ENCODE assay signal across 8 cellular contexts in genomic region chr13:100392709-100393630, GRCh38.
A peak's percentile ranks its signal among the peaks of the same experiment; 100 is the strongest.
DNase-seq lines count a peak whose midpoint lies in the region; ATAC-seq and TF ChIP-seq lines count a peak whose summit lies in the region.

No MANE protein-coding gene starts in this region.

- no peak overlapping the region for H2AK5ac ChIP-seq in trophoblast cell (ENCODE audit: low read length)

- H3K9ac ChIP-seq in BLaER1 (no peak overlapping the region), trophoblast cell (ENCODE audit: low read length) (no peak overlapping the region)

- peak overlapping the region; percentile 22 for H4K12ac ChIP-seq in trophoblast cell (ENCODE audit: low read depth, low read length)

- H3K79me1 ChIP-seq in trophoblast cell (ENCODE audit: low read length): peaks cover 6% of the 10 kb centered on the region

- DNase-seq in H4 (ENCODE audit: low spot score) (peak; percentile 93), NCI-H446 treated with DMSO at 0.1 percent for 48 hours (lab: John Stamatoyannopoulos, UW) (peak; percentile 44), activated T-cell treated with anti-CD3 and anti-CD28 coated beads for 24 hours (ENCODE audit: low read depth) (peak; percentile 67), fibroblast of peridontal ligament (ENCODE audit: extremely low read depth) (peak; percentile 100), trophoblast cell (peak; percentile 86), upper lobe of right lung (no peak)

- no CpG with 5 or more reads among the region's 12 CpGs for WGBS in trophoblast cell (ENCODE audit: extremely low coverage, insufficient coverage, insufficient read length)

- no peak overlapping the region for H3K18ac ChIP-seq in trophoblast cell (ENCODE audit: low read length)

- peak; percentile 98 for ATAC-seq in upper lobe of right lung
- no peak for ATAC-seq in GM21367 (IDR thresholded peaks at IDR 0.05; ENCODE audit: unreplicated experiment)

- H3K9me3 ChIP-seq in BLaER1: no peaks in the 10 kb centered on the region; the same call in 1 of the 2 replicates
- no peaks in the 10 kb centered on the region for H3K9me3 ChIP-seq in trophoblast cell (ENCODE audit: insufficient read depth, low read depth, low read length)
- no peaks in the 10 kb centered on the region for H3K9me3 ChIP-seq in upper lobe of right lung

- H2BK120ac ChIP-seq in trophoblast cell (ENCODE audit: insufficient read depth, low read length, poor library complexity): no peak overlapping the region

- peak overlapping the region; percentile 76 for H2BK12ac ChIP-seq in trophoblast cell (ENCODE audit: low read length)

- H3K4me1 ChIP-seq in BLaER1: peaks cover 49% of the 10 kb centered on the region
- peaks cover 2 to 4% of the 10 kb centered on the region in 2 experiments for H3K4me1 ChIP-seq in trophoblast cell (ENCODE audit: control insufficient read depth in 1 of 2, insufficient read depth in 2 of 2, low read length in 2 of 2)
- peaks cover 5% of the 10 kb centered on the region for H3K4me1 ChIP-seq in upper lobe of right lung

- no peak for TF ChIP-seq CTCF in upper lobe of right lung (IDR thresholded peaks at IDR 0.05)

- H2AFZ ChIP-seq in trophoblast cell (ENCODE audit: insufficient read depth, low read length, poor library complexity): no peak overlapping the region

- no peak overlapping the region for H3K23ac ChIP-seq in trophoblast cell (ENCODE audit: low read length)

- H4K91ac ChIP-seq in trophoblast cell (ENCODE audit: low read depth, low read length): peak overlapping the region; percentile 87

- H3K14ac ChIP-seq in trophoblast cell (ENCODE audit: low read length): peak overlapping the region; percentile 12

- no peak overlapping the region for H3K4me3 ChIP-seq in BLaER1
- H3K4me3 ChIP-seq in trophoblast cell (ENCODE audit: low read depth, low read length): no peak overlapping the region
- no peak overlapping the region for H3K4me3 ChIP-seq in upper lobe of right lung

- no peaks in the 10 kb centered on the region for H3K36me3 ChIP-seq in BLaER1
- no peaks in the 10 kb centered on the region for H3K36me3 ChIP-seq in trophoblast cell (ENCODE audit: control insufficient read depth in 1 of 2, insufficient read depth in 2 of 2, low read length in 2 of 2)
- no peaks in the 10 kb centered on the region for H3K36me3 ChIP-seq in upper lobe of right lung

- no peaks in the 10 kb centered on the region for H3K27me3 ChIP-seq in BLaER1
- H3K27me3 ChIP-seq in trophoblast cell (ENCODE audit: insufficient read depth, low read length): no peaks in the 10 kb centered on the region
- H3K27me3 ChIP-seq in upper lobe of right lung: no peaks in the 10 kb centered on the region

- no peaks in the 10 kb centered on the region for H3K79me2 ChIP-seq in trophoblast cell (ENCODE audit: control insufficient read depth, insufficient read depth, low read length, poor library complexity)

- H3K4ac ChIP-seq in trophoblast cell (ENCODE audit: low read depth, low read length): no peak overlapping the region

- peak overlapping the region; percentile 38 for H3K4me2 ChIP-seq in BLaER1
- H3K4me2 ChIP-seq in trophoblast cell (ENCODE audit: low read length): no peak overlapping the region

- H4K8ac ChIP-seq in trophoblast cell (ENCODE audit: low read depth, low read length): no peak overlapping the region

- H4K20me1 ChIP-seq in BLaER1: no peaks in the 10 kb centered on the region

- H3K27ac ChIP-seq in BLaER1 (no peak overlapping the region), trophoblast cell (ENCODE audit: low read depth, low read length) (peak overlapping the region; percentile 79), upper lobe of right lung (peak overlapping the region; percentile 55)

- intact Hi-C loops in upper lobe of right lung (cut with DNase I): no loop called here

- H2BK5ac ChIP-seq in trophoblast cell (ENCODE audit: low read depth, low read length, poor library complexity): peak overlapping the region; percentile 57
